ENCODE assay signal across 27 cellular contexts in genomic region chr14:38202444-38203191, GRCh38. TPM values are rescaled to one million over a fixed set of nuclear protein-coding genes. Genes with fewer than 3 reads are reported as not detected.
"Had no signal": no experiment of that assay in that cellular context is flagged by ENCODE, and none has a peak within 500 bp of the region (broad histone marks: within the 10 kb centered on the region; RNA-seq: fewer than 3 reads in every experiment).

No MANE protein-coding gene starts in this region.

- H3K36me3 ChIP-seq: stomach, suprapubic skin, tibial nerve, vagina had no signal

- H3K9me3 Mint-ChIP-seq: activated T-helper 2 cell treated with anti-CD3 and anti-CD28 coated beads, Interferon-gamma antibody, Interleukin-2, Interleukin-4, amounts not matched to agents 10 μg/mL and 5 μg/mL and 100 μg/mL, durations not matched to agents 14 hours and 24 hours and 36 hours had no signal

- H3K36me3 Mint-ChIP-seq: memory B cell; stimulated activated memory B cell treated with anti-CD40 and anti-IgM and Interleukin-4, amounts not matched to agents 10 μg/mL and 1 μg/mL and 100 μg/mL, for 72 hours had no signal

- H3K4me1 Mint-ChIP-seq: memory B cell; stimulated activated memory B cell treated with anti-CD40 and anti-IgM and Interleukin-4, amounts not matched to agents 10 μg/mL and 1 μg/mL and 100 μg/mL, for 72 hours had no signal

- DNase-seq: activated CD8-positive, alpha-beta memory T cell treated with anti-CD3 and anti-CD28 coated beads for 24 hours; activated CD8-positive, alpha-beta memory T cell treated with anti-CD3 and anti-CD28 coated beads, Interleukin-2, amount 50 U/mL, for 4 hours; activated naive CD4-positive, alpha-beta T cell; activated T-cell treated with anti-CD3 and anti-CD28 coated beads, Interleukin-2, amount 50 U/mL, for 4 hours; central memory CD4-positive, alpha-beta T cell; effector memory CD4-positive, alpha-beta T cell; foreskin melanocyte; nephron progenitor cell; occipital lobe; small intestine; stimulated activated CD4-positive, alpha-beta T cell treated with anti-CD3 and anti-CD28 coated beads, Interleukin-2, amount 100 ng/mL, for 24 hours; stomach had no signal

- H3K27ac ChIP-seq: stomach, suprapubic skin, tibial nerve, vagina had no signal

- H3K27ac Mint-ChIP-seq: activated naive CD8-positive, alpha-beta T cell; activated T-helper 2 cell treated with anti-CD3 and anti-CD28 coated beads, Interferon-gamma antibody, Interleukin-2, Interleukin-4, amounts not matched to agents 10 μg/mL and 5 μg/mL and 100 μg/mL, durations not matched to agents 14 hours and 24 hours and 36 hours; memory B cell; nephron progenitor cell; stimulated activated memory B cell treated with anti-CD40 and anti-IgM and Interleukin-4, amounts not matched to agents 10 μg/mL and 1 μg/mL and 100 μg/mL, for 72 hours had no signal

- H3K27me3 ChIP-seq: tibial nerve, vagina had no signal

- ATAC-seq: activated T-cell treated with anti-CD3 and anti-CD28 coated beads, Interleukin-2, amount 50 U/mL, for 4 hours; esophagus mucosa; sciatic nerve; stimulated activated memory B cell treated with anti-CD40 and anti-IgM and Interleukin-4, amounts not matched to agents 10 μg/mL and 1 μg/mL and 100 μg/mL, for 72 hours had no signal

- H3K9me3 ChIP-seq: vagina had no signal

- H3K27me3 Mint-ChIP-seq: stimulated activated memory B cell treated with anti-CD40 and anti-IgM and Interleukin-4, amounts not matched to agents 10 μg/mL and 1 μg/mL and 100 μg/mL, for 72 hours had no signal

- FAIRE-seq: astrocyte, colon, endothelial cell of umbilical vein, islet of Langerhans, small intestine, TTC549 had no signal

- H3K4me3 Mint-ChIP-seq: activated naive CD8-positive, alpha-beta T cell; activated T-cell treated with anti-CD3 and anti-CD28 coated beads, Interleukin-2, amount 50 U/mL, for 4 hours; memory B cell; nephron progenitor cell; stimulated activated memory B cell treated with anti-CD40 and anti-IgM and Interleukin-4, amounts not matched to agents 10 μg/mL and 1 μg/mL and 100 μg/mL, for 72 hours had no signal

- H3K4me3 ChIP-seq: stomach, suprapubic skin, tibial nerve, vagina had no signal

RNA-seq across cellular contexts. Expression of gene SSTR1, which starts 5.1 kb away (rescaled TPM):
- total RNA-seq: activated T-cell treated with anti-CD3 and anti-CD28 coated beads, Interleukin-2, amount 50 U/mL, for 4 hours; activated T-helper 2 cell treated with anti-CD3 and anti-CD28 coated beads, Interferon-gamma antibody, Interleukin-2, Interleukin-4, amounts not matched to agents 10 μg/mL and 5 μg/mL and 100 μg/mL, durations not matched to agents 14 hours and 24 hours and 36 hours; astrocyte; dermis microvascular lymphatic vessel endothelial cell had no signal

RNA-seq across cellular contexts. Expression of gene CLEC14A, which starts 53.3 kb away (rescaled TPM):
- total RNA-seq: activated T-helper 2 cell treated with anti-CD3 and anti-CD28 coated beads, Interferon-gamma antibody, Interleukin-2, Interleukin-4, amounts not matched to agents 10 μg/mL and 5 μg/mL and 100 μg/mL, durations not matched to agents 14 hours and 24 hours and 36 hours; astrocyte had no signal
